In the genomic region with DNA sequence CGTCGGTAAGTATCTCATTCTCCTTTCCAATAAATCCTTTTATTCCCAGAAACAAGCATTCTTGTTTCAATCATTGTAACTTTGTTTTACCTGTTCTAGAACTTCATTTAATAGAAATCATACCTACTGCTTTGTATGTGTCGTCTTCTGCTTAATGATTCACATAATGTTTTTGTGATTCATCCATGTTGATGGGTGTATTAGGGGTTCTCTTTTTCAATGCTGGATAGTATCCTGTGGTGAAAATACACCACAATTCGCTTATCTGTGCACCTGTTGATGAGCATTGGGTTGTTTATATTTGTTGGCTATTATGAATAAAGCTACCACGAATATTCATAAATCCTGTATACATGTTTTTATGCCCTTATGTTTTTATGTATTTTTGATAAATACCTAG, we compare ENCODE assay signal across 21 cellular contexts.
DNase-seq lines count a peak whose midpoint lies in the region; ATAC-seq, FAIRE-seq and TF ChIP-seq lines count a peak whose summit lies in the region.
"Had no signal": no experiment of that assay in that cellular context is flagged by ENCODE, and none has a peak within 500 bp of the region (broad histone marks: within the 10 kb centered on the region; RNA-seq: fewer than 3 reads in every experiment).

No MANE protein-coding gene starts in this region.

- no peaks in the 10 kb centered on the region for H4K20me1 ChIP-seq in HepG2 (ENCODE audit: insufficient read depth, low read length)

- H3K36me3 Mint-ChIP-seq in activated T-cell treated with anti-CD3 and anti-CD28 coated beads, Interleukin-2, amount 50 U/mL, for 24 hours (ENCODE audit: low read depth): peaks cover 2% of the 10 kb centered on the region
- H3K36me3 Mint-ChIP-seq in CD8-positive, alpha-beta T cell: no peaks in the 10 kb centered on the region
- H3K36me3 Mint-ChIP-seq in T-helper 2 cell treated with Interferon-gamma antibody and Interleukin-4, amounts not matched to agents 5 μg/mL and 100 μg/mL, for 36 hours (ENCODE audit: low read depth): no peaks in the 10 kb centered on the region
- H3K36me3 Mint-ChIP-seq in effector memory CD8-positive, alpha-beta T cell (ENCODE audit: insufficient read depth): peaks cover 3% of the 10 kb centered on the region
- H3K36me3 Mint-ChIP-seq: CD4-positive, CD25-positive, alpha-beta regulatory T cell had no signal

- TF ChIP-seq POLR2A in HepG2 (IDR thresholded peaks at IDR 0.05; ENCODE audit: insufficient read depth in 1 of 2, low read depth in 2 of 2, low read length in 2 of 2): no peak

- no peaks in the 10 kb centered on the region for H3K27me3 Mint-ChIP-seq in activated T-cell treated with anti-CD3 and anti-CD28 coated beads, Interleukin-2, amount 50 U/mL, for 24 hours
- H3K27me3 Mint-ChIP-seq in CD8-positive, alpha-beta T cell (ENCODE audit: low read depth): no peaks in the 10 kb centered on the region
- peaks cover 2% of the 10 kb centered on the region for H3K27me3 Mint-ChIP-seq in T-helper 2 cell treated with Interferon-gamma antibody and Interleukin-4, amounts not matched to agents 5 μg/mL and 100 μg/mL, for 36 hours (ENCODE audit: low read depth)
- no peaks in the 10 kb centered on the region for H3K27me3 Mint-ChIP-seq in effector memory CD8-positive, alpha-beta T cell
- H3K27me3 Mint-ChIP-seq: CD4-positive, CD25-positive, alpha-beta regulatory T cell had no signal

- H3K9me3 Mint-ChIP-seq in activated T-cell treated with anti-CD3 and anti-CD28 coated beads, Interleukin-2, amount 50 U/mL, for 24 hours: peaks cover 2% of the 10 kb centered on the region
- H3K9me3 Mint-ChIP-seq in CD8-positive, alpha-beta T cell: no peaks in the 10 kb centered on the region
- peaks cover 5% of the 10 kb centered on the region for H3K9me3 Mint-ChIP-seq in T-helper 2 cell treated with Interferon-gamma antibody and Interleukin-4, amounts not matched to agents 5 μg/mL and 100 μg/mL, for 36 hours
- no peaks in the 10 kb centered on the region for H3K9me3 Mint-ChIP-seq in effector memory CD8-positive, alpha-beta T cell
- H3K9me3 Mint-ChIP-seq: GM23338 had no signal

- TF ChIP-seq EP300 in HepG2 (IDR thresholded peaks at IDR 0.05; ENCODE audit: low read depth in 2 of 2, low read length in 2 of 2) (no peak), HepG2 (CRISPR knock-in tag; IDR thresholded peaks at IDR 0.05; ENCODE audit: borderline replicate concordance) (no peak)

- no peak for TF ChIP-seq CTCF in CD8-positive, alpha-beta T cell (IDR thresholded peaks at IDR 0.05)
- no peak for TF ChIP-seq CTCF in HepG2 (CRISPR knock-in tag; IDR thresholded peaks at IDR 0.05)

- intact Hi-C loops in CD8-positive, alpha-beta T cell (cut with DNase I, micrococcal nuclease): no loop called here
- intact Hi-C loops in HepG2 (cut with micrococcal nuclease; ENCODE audit: unreplicated experiment): no loop called here

- no peak for TF ChIP-seq RAD21 in HepG2 (CRISPR knock-in tag; IDR thresholded peaks at IDR 0.05)

- in situ Hi-C loops in HepG2 (cut with HindIII; ENCODE audit: extremely low pct_ligation_motif_present, low pct_unique_long_range_greater_than_20kb): no loop called here

- no peak overlapping the region for H3K9ac ChIP-seq in HepG2 (ENCODE audit: insufficient read depth, low read depth, low read length)

- ATAC-seq in CD8-positive, alpha-beta T cell: peak; percentile 20
- no peak for ATAC-seq in effector memory CD8-positive, alpha-beta T cell (replicated peaks)
- ATAC-seq in HG02973 (IDR thresholded peaks at IDR 0.05; ENCODE audit: unreplicated experiment): no peak
- no peak for ATAC-seq in HepG2
- ATAC-seq: GM23338 had no signal

- H2AFZ ChIP-seq in HepG2 (ENCODE audit: low read length): no peak overlapping the region
- H2AFZ ChIP-seq: GM23338, PC-9 had no signal

- H3K4me3 ChIP-seq in CD8-positive, alpha-beta T cell (ENCODE audit: low read depth, low read length): no peak overlapping the region
- H3K4me3 ChIP-seq in HepG2 (replicated peaks in 1 of 3; ENCODE audit: insufficient read depth in 1 of 3, low read depth in 2 of 3, low read length in 3 of 3): no peak overlapping the region
- H3K4me3 ChIP-seq: GM23338, HAP-1, PC-9 had no signal

- no peak for DNase-seq in activated T-cell treated with anti-CD3 and anti-CD28 coated beads, Interleukin-2, amount 50 U/mL, for 24 hours
- no peak for DNase-seq in activated T-cell treated with anti-CD3 and anti-CD28 coated beads, Interleukin-2, amount 50 U/mL, for 48 hours
- DNase-seq in CD8-positive, alpha-beta T cell: no peak
- no peak for DNase-seq in T-helper 2 cell treated with Interferon-gamma antibody and Interleukin-4, amounts not matched to agents 5 μg/mL and 100 μg/mL, for 36 hours (ENCODE audit: low spot score)
- DNase-seq in effector memory CD8-positive, alpha-beta T cell: no peak
- DNase-seq in HepG2 (ENCODE audit: low spot score): no peak
- DNase-seq: Calu3; CD4-positive, CD25-positive, alpha-beta regulatory T cell; DMS153; KG1; NCI-H1092 treated with DMSO at 0.1 percent for 48 hours; NCI-H1436 treated with DMSO at 0.1 percent for 48 hours; NCI-H1930; NCI-H748 treated with DMSO at 0.1 percent for 48 hours; PC-9; RPMI8226; SHP77 had no signal

- no peaks in the 10 kb centered on the region for H3K79me2 ChIP-seq in HepG2 (ENCODE audit: insufficient read depth, low read length)

- BruUV-seq in HepG2 (replicated peaks; lab: Mats Ljungman, UMichigan): no TSS peak

- no peaks in the 10 kb centered on the region for H3K4me1 ChIP-seq in CD8-positive, alpha-beta T cell (ENCODE audit: insufficient read depth, low read length)
- H3K4me1 ChIP-seq in HepG2 (ENCODE audit: insufficient read depth, low read length): no peaks in the 10 kb centered on the region
- H3K4me1 ChIP-seq: HAP-1 had no signal

- H3K9me3 ChIP-seq in CD8-positive, alpha-beta T cell (ENCODE audit: low read length): no peaks in the 10 kb centered on the region
- no peaks in the 10 kb centered on the region for H3K9me3 ChIP-seq in HepG2 (ENCODE audit: low read length)
- H3K9me3 ChIP-seq: HAP-1 had no signal

- no peak for FAIRE-seq in HepG2 (lab: Jason Lieb, UNC)
- FAIRE-seq: GM12891 had no signal

- peak overlapping the region; percentile 89 for H3K27ac Mint-ChIP-seq in activated T-cell treated with anti-CD3 and anti-CD28 coated beads, Interleukin-2, amount 50 U/mL, for 24 hours
- no peak overlapping the region for H3K27ac Mint-ChIP-seq in CD8-positive, alpha-beta T cell
- peak overlapping the region; percentile 14 for H3K27ac Mint-ChIP-seq in T-helper 2 cell treated with Interferon-gamma antibody and Interleukin-4, amounts not matched to agents 5 μg/mL and 100 μg/mL, for 36 hours
- H3K27ac Mint-ChIP-seq in effector memory CD8-positive, alpha-beta T cell: peak overlapping the region; percentile 57 to 88
- H3K27ac Mint-ChIP-seq: CD4-positive, CD25-positive, alpha-beta regulatory T cell; GM23338 had no signal

- no peaks in the 10 kb centered on the region for H3K36me3 ChIP-seq in CD8-positive, alpha-beta T cell (ENCODE audit: insufficient read depth, low read length)
- no peaks in the 10 kb centered on the region for H3K36me3 ChIP-seq in HepG2 (replicated peaks in 1 of 2; ENCODE audit: control insufficient read depth in 1 of 2, insufficient read depth in 2 of 2, low read length in 2 of 2)
- H3K36me3 ChIP-seq: HAP-1 had no signal

- no peak overlapping the region for H3K27ac ChIP-seq in CD8-positive, alpha-beta T cell (ENCODE audit: low read depth, low read length)
- no peak overlapping the region for H3K27ac ChIP-seq in HepG2 (ENCODE audit: extremely low read length, insufficient read depth, low read length)
- H3K27ac ChIP-seq: PC-9 had no signal

- 42% methylated on average over 5 of the region's 5 CpGs for WGBS in HepG2 (ENCODE audit: low lambda C conversion rate)

- no peak overlapping the region for H3K4me2 ChIP-seq in HepG2 (ENCODE audit: low read depth, low read length)
- H3K4me2 ChIP-seq: GM23338, PC-9 had no signal

- CTCF ChIA-PET in CD8-positive, alpha-beta T cell (lab: Charles Lee): no interaction called here
- CTCF ChIA-PET in HepG2 (lab: Yijun Ruan, JAX; ENCODE audit: low intra/inter-chr PET ratio, low total read pairs): no interaction called here

- H3K4me1 Mint-ChIP-seq in activated T-cell treated with anti-CD3 and anti-CD28 coated beads, Interleukin-2, amount 50 U/mL, for 24 hours (ENCODE audit: low read depth): peaks cover 85% of the 10 kb centered on the region
- peaks cover 16% of the 10 kb centered on the region for H3K4me1 Mint-ChIP-seq in CD8-positive, alpha-beta T cell (ENCODE audit: low read depth)
- peaks cover 23% of the 10 kb centered on the region for H3K4me1 Mint-ChIP-seq in T-helper 2 cell treated with Interferon-gamma antibody and Interleukin-4, amounts not matched to agents 5 μg/mL and 100 μg/mL, for 36 hours (ENCODE audit: low read depth)
- peaks cover 18 to 36% of the 10 kb centered on the region in 2 donors for H3K4me1 Mint-ChIP-seq in effector memory CD8-positive, alpha-beta T cell (ENCODE audit: low read depth in 2 of 2)

- POLR2A ChIA-PET in CD8-positive, alpha-beta T cell (lab: Charles Lee): interaction anchor here (0.8 kb wide), 1 partner anchor 16 kb away, joined by 3 read pairs; no protein-coding TSS in a partner anchor
- POLR2A ChIA-PET in HepG2 (lab: Yijun Ruan, JAX): no interaction called here

- no peaks in the 10 kb centered on the region for H3K27me3 ChIP-seq in CD8-positive, alpha-beta T cell (ENCODE audit: insufficient read depth, low read length)
- H3K27me3 ChIP-seq in HepG2 (ENCODE audit: control insufficient read depth in 1 of 2, insufficient read depth in 2 of 2, low read length in 2 of 2): no peaks in the 10 kb centered on the region

- no peak overlapping the region for H3K4me3 Mint-ChIP-seq in activated T-cell treated with anti-CD3 and anti-CD28 coated beads, Interleukin-2, amount 50 U/mL, for 24 hours
- H3K4me3 Mint-ChIP-seq in CD8-positive, alpha-beta T cell: no peak overlapping the region
- no peak overlapping the region for H3K4me3 Mint-ChIP-seq in T-helper 2 cell treated with Interferon-gamma antibody and Interleukin-4, amounts not matched to agents 5 μg/mL and 100 μg/mL, for 36 hours
- peak overlapping the region in 1 of 2 donors; percentile 21 for H3K4me3 Mint-ChIP-seq in effector memory CD8-positive, alpha-beta T cell
- H3K4me3 Mint-ChIP-seq: GM23338 had no signal

TF ChIP-seq in HepG2, 621 proteins besides CTCF, POLR2A, EP300 and RAD21 (continues in another document):
- no peak for TF ChIP-seq HOXA3 (CRISPR knock-in tag; IDR thresholded peaks at IDR 0.05)
- TF ChIP-seq ZMYM3 (CRISPR knock-in tag; IDR thresholded peaks at IDR 0.05): no peak
- TF ChIP-seq BHLHE40 (IDR thresholded peaks at IDR 0.05; ENCODE audit: low read length): no peak
